In the genomic region with DNA sequence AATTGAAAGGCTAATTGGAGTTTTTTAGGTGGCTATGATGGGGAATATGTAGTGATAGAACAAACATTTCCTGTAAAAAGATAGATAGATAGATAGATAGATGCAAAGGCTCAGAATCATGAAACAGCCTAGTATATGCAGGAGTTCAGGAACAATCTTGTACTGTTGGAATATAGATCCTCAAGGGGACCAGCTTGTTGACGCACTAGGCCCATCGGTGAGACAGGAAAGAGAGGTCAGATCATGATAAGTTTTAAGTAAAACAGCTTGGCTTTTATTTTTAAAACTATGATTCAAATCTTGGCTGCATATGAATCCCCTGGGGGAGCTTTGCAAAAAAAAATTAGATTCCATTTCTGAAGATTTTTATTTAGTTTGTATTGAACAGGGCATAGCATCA, we compare ENCODE assay signal across 32 cellular contexts.
"Had no signal": no experiment of that assay in that cellular context is flagged by ENCODE, and none has a peak within 500 bp of the region (broad histone marks: within the 10 kb centered on the region; RNA-seq: fewer than 3 reads in every experiment).

No MANE protein-coding gene starts in this region.

- H3K9me3 ChIP-seq: adrenal gland, breast epithelium, Peyer's patch had no signal

- DNase-seq: activated B cell treated with CpG ODN at 0.5 μM for 24 hours; activated CD4-positive, alpha-beta memory T cell treated with anti-CD3 and anti-CD28 coated beads for 36 hours; activated CD4-positive, alpha-beta T cell treated with anti-CD3 and anti-CD28 coated beads for 4 hours; activated CD4-positive, alpha-beta T cell treated with anti-CD3 and anti-CD28 coated beads, Interleukin-2, amount 50 U/mL, for 1 hour; activated CD4-positive, CD25-positive, alpha-beta regulatory T cell treated with anti-CD3 and anti-CD28 coated beads, Interleukin-2, amount 50 U/mL, for 72 hours; activated CD8-positive, alpha-beta memory T cell treated with anti-CD3 and anti-CD28 coated beads, Interleukin-2, amount 50 U/mL, for 4 hours; activated gamma-delta T cell treated with Interleukin-2 at 50 U/mL for 16 hours; activated naive CD4-positive, alpha-beta T cell treated with anti-CD3 and anti-CD28 coated beads for 36 hours; activated T-cell treated with anti-CD3 and anti-CD28 coated beads for 4 hours; activated T-cell treated with anti-CD3 and anti-CD28 coated beads, Interleukin-2, amount 50 U/mL, for 4 hours; adrenal gland; MM.1S; MV-4-11; NCI-H1092; NCI-H1436 treated with DMSO at 0.1 percent for 48 hours; NCI-H1694 treated with DMSO at 0.1 percent for 48 hours; NCI-H2029; NCI-H510A; NCI-H526; NCI-H748 treated with DMSO at 0.1 percent for 48 hours; NK-92 treated with Interleukin-12 subunit alpha and Interleukin-12 subunit beta, amount 100 ng/mL, for 24 hours; PC-3; Peyer's patch; RPMI8226; SW 1271; T-helper 1 cell; T-helper 2 cell; T-helper 9 cell had no signal

- H3K27me3 ChIP-seq: adrenal gland, breast epithelium, Peyer's patch had no signal

- H3K36me3 ChIP-seq: adrenal gland, breast epithelium, Peyer's patch had no signal

- H3K4me1 ChIP-seq: adrenal gland, breast epithelium, Peyer's patch had no signal

- H3K4me3 ChIP-seq: adrenal gland, breast epithelium, Peyer's patch had no signal

- ATAC-seq: activated naive CD4-positive, alpha-beta T cell treated with anti-CD3 and anti-CD28 coated beads, Interleukin-2, amount 50 U/mL, for 72 hours; activated T-cell treated with anti-CD3 and anti-CD28 coated beads, Interleukin-2, amount 50 U/mL, for 4 hours; PC-3 had no signal

- H3K27ac ChIP-seq: adrenal gland, breast epithelium, KMS-11, Peyer's patch, VCaP had no signal
